8 cellular contexts compared by ENCODE assay signal in the genomic region with DNA sequence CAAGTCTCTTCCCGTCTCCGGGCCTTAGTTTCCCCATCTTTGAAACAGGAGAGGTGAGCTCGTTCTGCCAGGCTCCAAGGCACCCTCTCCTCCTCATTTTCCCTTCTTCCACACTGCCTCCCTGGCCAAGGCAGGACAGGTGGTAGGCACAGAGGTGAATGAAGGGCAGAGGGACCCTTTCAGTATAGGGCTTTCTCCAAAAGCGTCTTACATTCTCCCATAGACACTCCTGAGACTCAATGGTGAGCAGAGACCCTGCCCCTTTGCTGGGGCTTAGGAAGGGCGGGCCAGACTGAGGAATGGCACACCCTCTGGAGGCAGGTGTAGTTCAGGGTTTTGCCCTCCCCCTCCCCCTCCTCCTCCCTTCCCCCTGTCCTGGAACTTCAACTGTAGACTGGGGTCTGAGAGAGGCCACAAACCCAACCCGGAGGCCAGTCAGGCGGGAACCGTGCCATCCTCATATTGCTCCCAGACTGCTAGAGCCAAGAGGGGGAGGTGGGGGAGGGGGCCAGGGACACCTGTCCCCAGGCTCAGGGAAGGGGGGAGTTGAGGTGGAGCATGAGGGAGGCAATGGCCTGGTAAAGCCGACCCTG. TPM values are rescaled to one million over a fixed set of nuclear protein-coding genes. Genes with fewer than 3 reads are reported as not detected.
A peak's percentile ranks its signal among the peaks of the same experiment; 100 is the strongest.
DNase-seq lines count a peak whose midpoint lies in the region; ATAC-seq and TF ChIP-seq lines count a peak whose summit lies in the region.

No MANE protein-coding gene starts in this region.

- H3K9me3 Mint-ChIP-seq in Calu3 (ENCODE audit: low read depth, unreplicated experiment): no peaks in the 10 kb centered on the region
- H3K9me3 Mint-ChIP-seq in neural progenitor cell: no peaks in the 10 kb centered on the region

- DNase-seq in Calu3 (peak; percentile 32), NCI-H1417 (lab: John Stamatoyannopoulos, UW) (peak; percentile 54 to 92 (median 91)), neural progenitor cell (ENCODE audit: low spot score) (peak; percentile 44), GM19238 (ENCODE audit: insufficient read length, low spot score) (no peak)

- H3K4me1 ChIP-seq in duodenal mucosa (ENCODE audit: control insufficient read depth in 1 of 2, insufficient read depth in 2 of 2, low read length in 2 of 2) (peaks cover 39 to 53% of the 10 kb centered on the region in 2 donors), neural progenitor cell (peaks cover 35% of the 10 kb centered on the region)

- H3K4me3 Mint-ChIP-seq in Calu3 (ENCODE audit: low read depth, unreplicated experiment) (peak overlapping the region; percentile 93), neural progenitor cell (peak overlapping the region; percentile 80)

- TF ChIP-seq CTCF in Calu3 (IDR thresholded peaks at IDR 0.05; ENCODE audit: unreplicated experiment) (no peak), neural progenitor cell (IDR thresholded peaks at IDR 0.05) (no peak)

- no peaks in the 10 kb centered on the region for H3K9me3 ChIP-seq in duodenal mucosa (ENCODE audit: control insufficient read depth in 1 of 2, low read length in 2 of 2)
- H3K9me3 ChIP-seq in neural progenitor cell (ENCODE audit: low read depth): no peaks in the 10 kb centered on the region

- peak overlapping the region; percentile 32 to 91 for H3K9ac ChIP-seq in duodenal mucosa (ENCODE audit: low read depth in 1 of 2, low read length in 2 of 2)
- no peak overlapping the region for H3K9ac ChIP-seq in neural progenitor cell

- H3K79me2 ChIP-seq in neural progenitor cell (ENCODE audit: low read depth): peaks cover 11% of the 10 kb centered on the region

- no peak for ATAC-seq in HG03342 (IDR thresholded peaks at IDR 0.05; ENCODE audit: unreplicated experiment)
- no peak for ATAC-seq in HG02970 (IDR thresholded peaks at IDR 0.05; ENCODE audit: low FRiP score, unreplicated experiment)
- ATAC-seq in GM19351 (IDR thresholded peaks at IDR 0.05; ENCODE audit: unreplicated experiment): no peak

- H3K27ac ChIP-seq in duodenal mucosa (ENCODE audit: low read depth, low read length): no peak overlapping the region
- H3K27ac ChIP-seq in neural progenitor cell: no peak overlapping the region

- BruUV-seq in Calu3 (replicated peaks; lab: Mats Ljungman, UMichigan): no TSS peak

- peaks cover 0 to 21% of the 10 kb centered on the region in 2 donors for H3K36me3 ChIP-seq in duodenal mucosa (ENCODE audit: control insufficient read depth in 1 of 2, insufficient read depth in 2 of 2, low read length in 2 of 2)
- H3K36me3 ChIP-seq in neural progenitor cell: no peaks in the 10 kb centered on the region

- H3K27me3 Mint-ChIP-seq in Calu3 (ENCODE audit: unreplicated experiment) (no peaks in the 10 kb centered on the region), neural progenitor cell (ENCODE audit: insufficient read depth, low read depth) (peaks cover 8% of the 10 kb centered on the region)

- H3K4me1 Mint-ChIP-seq in Calu3 (ENCODE audit: low read depth, unreplicated experiment) (peaks cover 31% of the 10 kb centered on the region), neural progenitor cell (peaks cover 38% of the 10 kb centered on the region)

- CTCF ChIA-PET in Calu3 (lab: Charles Lee): interaction anchor here (0.6 to 2.3 kb wide), 6 partner anchors 9 to 96 kb away, joined by 3 to 8 read pairs (median 4); a partner anchor contains a TSS

- H3K27ac Mint-ChIP-seq in Calu3 (ENCODE audit: unreplicated experiment) (peak overlapping the region; percentile 43), neural progenitor cell (no peak overlapping the region)

- H4K20me1 ChIP-seq in neural progenitor cell (ENCODE audit: low read depth): peaks cover 51% of the 10 kb centered on the region

- H3K36me3 Mint-ChIP-seq in Calu3 (ENCODE audit: insufficient read depth, unreplicated experiment) (peaks cover 86% of the 10 kb centered on the region), neural progenitor cell (peaks cover 8% of the 10 kb centered on the region)

- H3K4me3 ChIP-seq in duodenal mucosa (ENCODE audit: low read depth in 1 of 2, low read length in 2 of 2) (peak overlapping the region; percentile 80), neural progenitor cell (peak overlapping the region; percentile 70)

- peaks cover 53% of the 10 kb centered on the region for H3F3A ChIP-seq in neural progenitor cell (ENCODE audit: low read depth)

- H3K27me3 ChIP-seq in duodenal mucosa (ENCODE audit: control insufficient read depth in 1 of 2, insufficient read depth in 2 of 2, low read length in 2 of 2): no peaks in the 10 kb centered on the region
- peaks cover 61% of the 10 kb centered on the region for H3K27me3 ChIP-seq in neural progenitor cell

- H3K4me2 ChIP-seq in neural progenitor cell: peak overlapping the region; percentile 95

- no peak overlapping the region for H2AFZ ChIP-seq in neural progenitor cell (replicated peaks)

- intact Hi-C loops in Calu3 (cut with micrococcal nuclease; ENCODE audit: unreplicated experiment): loop anchor here (5.0 to 10.0 kb wide), 3 partner anchors 68 to 98 kb away; a partner anchor contains a TSS

RNA-seq across cellular contexts. Expression of a gene that starts 1.9 kb away (rescaled TPM):
- total RNA-seq in Calu3 (2022) (35.2 and 45.0 TPM in 2 replicates), neural progenitor cell (ENCODE audit: low replicate concordance) (3.4 and 22.8 TPM in 2 replicates)

RNA-seq across cellular contexts. Expression of a gene that starts 6.8 kb away (rescaled TPM):
- total RNA-seq in Calu3 (2022) (0.33 and 0.42 TPM in 2 replicates), neural progenitor cell (ENCODE audit: low replicate concordance) (1.6 TPM in 1 of 2 replicates, not detected in the other)

RNA-seq across cellular contexts. Expression of a gene that starts 7.5 kb away (rescaled TPM):
- total RNA-seq in Calu3 (2022): 1.2 and 1.3 TPM in 2 replicates
- 15.1 and 29.7 TPM in 2 replicates for total RNA-seq in neural progenitor cell (ENCODE audit: low replicate concordance)

RNA-seq across cellular contexts. Expression of a gene that starts 15.8 kb away (rescaled TPM):
- total RNA-seq in Calu3 (2022) (23.6 and 26.1 TPM in 2 replicates), neural progenitor cell (ENCODE audit: low replicate concordance) (12.8 and 19.6 TPM in 2 replicates)
